ENCODE assay signal across 1 cellular context in genomic region chr9:38061326-38061947, GRCh38.
TF ChIP-seq lines count a peak whose summit lies in the region.

No MANE protein-coding gene starts in this region.

TF ChIP-seq in GM12878, 131 proteins besides CTCF, POLR2A, EP300 and RAD21 (continued from another document):
- TF ChIP-seq CEBPZ (IDR thresholded peaks at IDR 0.05; ENCODE audit: low read depth, low read length): no peak
- TF ChIP-seq GATAD2B (conservative IDR thresholded peaks at IDR 0.05; ENCODE audit: low read depth): peak; percentile 41
- TF ChIP-seq SMC3 (IDR thresholded peaks at IDR 0.05; ENCODE audit: borderline replicate concordance, low read length): no peak
- TF ChIP-seq RB1 (IDR thresholded peaks at IDR 0.05; ENCODE audit: borderline replicate concordance): peak; percentile 16; the same call in 1 of the 2 replicates
- TF ChIP-seq PRDM15 (CRISPR knock-in tag; IDR thresholded peaks at IDR 0.05): no peak
- TF ChIP-seq CBX3 (IDR thresholded peaks at IDR 0.05; ENCODE audit: borderline replicate concordance, low read depth): no peak
- TF ChIP-seq PAX8 (IDR thresholded peaks at IDR 0.05): no peak
- no peak for TF ChIP-seq ATF3 (IDR thresholded peaks at IDR 0.05; ENCODE audit: borderline replicate concordance, extremely low read depth, low read depth, low read length)
- TF ChIP-seq NFIC (IDR thresholded peaks at IDR 0.05; ENCODE audit: low read depth, low read length): peak; percentile 63; the same call in 1 of the 2 replicates
- TF ChIP-seq ZNF24 (IDR thresholded peaks at IDR 0.05): no peak
